18 cellular contexts compared by ENCODE assay signal in the genomic region with DNA sequence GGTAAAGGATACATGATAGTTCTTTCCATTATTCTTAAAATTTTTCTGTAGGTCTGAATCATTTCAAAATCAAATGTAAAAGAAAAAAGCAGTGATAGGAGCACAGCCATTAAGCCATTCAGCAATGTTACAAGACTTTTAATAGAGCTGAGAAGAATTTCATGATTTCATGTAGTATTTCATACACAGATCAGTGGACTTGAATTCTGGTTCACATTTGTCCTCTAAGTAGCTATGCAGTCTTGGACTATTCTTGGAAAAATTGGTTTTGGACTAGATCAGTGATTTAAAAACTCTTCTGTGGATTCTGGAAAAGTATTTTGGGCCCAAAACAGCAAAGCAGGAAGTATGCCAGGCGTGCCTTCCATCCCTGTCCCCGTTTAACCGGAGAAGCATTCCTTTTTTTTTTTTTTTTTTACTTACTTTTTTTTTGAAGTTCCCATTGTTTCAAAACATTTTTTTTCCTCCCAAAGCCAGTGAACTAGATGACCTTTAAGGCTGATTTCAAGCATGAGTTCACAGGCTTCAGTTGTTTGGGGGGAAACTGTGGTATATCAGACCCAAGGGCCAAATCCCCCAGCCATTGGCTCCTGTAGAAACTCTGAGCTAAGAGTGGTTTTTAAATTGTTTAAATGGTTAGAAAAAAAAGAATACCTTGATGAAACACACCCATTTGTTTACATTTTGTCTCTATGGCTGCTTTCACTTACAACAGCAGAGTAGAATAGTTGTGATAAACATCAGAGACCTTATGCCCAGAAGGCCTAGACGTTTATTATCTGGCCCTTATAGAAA. TPM values are rescaled to one million over a fixed set of nuclear protein-coding genes. Genes with fewer than 3 reads are reported as not detected.
A peak's percentile ranks its signal among the peaks of the same experiment; 100 is the strongest.
DNase-seq lines count a peak whose midpoint lies in the region; ATAC-seq, FAIRE-seq and TF ChIP-seq lines count a peak whose summit lies in the region.
"Had no signal": no experiment of that assay in that cellular context is flagged by ENCODE, and none has a peak within 500 bp of the region (broad histone marks: within the 10 kb centered on the region; RNA-seq: fewer than 3 reads in every experiment).

No MANE protein-coding gene starts in this region.

- no peak for TF ChIP-seq POLR2A in GM12892 (IDR thresholded peaks at IDR 0.05; ENCODE audit: low read depth, low read length)
- no peak for TF ChIP-seq POLR2A in GM12878 (IDR thresholded peaks at IDR 0.05; ENCODE audit: low read depth, low read length)

- H3K4me3 Mint-ChIP-seq in nephron: no peak overlapping the region
- H3K4me3 Mint-ChIP-seq: WTC11 had no signal

- H3K27me3 Mint-ChIP-seq in nephron (ENCODE audit: low read depth): no peaks in the 10 kb centered on the region

- peak overlapping the region; percentile 65 for H3K4me2 ChIP-seq in GM12878 (ENCODE audit: control insufficient read depth, insufficient read depth)

- intact Hi-C loops in GM12878 (cut with micrococcal nuclease; ENCODE audit: unreplicated experiment): loop anchor here (1.0 kb wide), 3 partner anchors 10 to 33 kb away; no protein-coding TSS in a partner anchor

- peak overlapping the region in 2 of 3 experiments; percentile 27 to 74 for H3K27ac Mint-ChIP-seq in nephron

- no peak overlapping the region for H3K4me3 ChIP-seq in GM12878
- H3K4me3 ChIP-seq: heart right ventricle, suprapubic skin had no signal

- CTCF ChIA-PET in GM12878 (lab: Yijun Ruan, JAX) (interaction anchor here (0.7 to 2.5 kb wide), 10 partner anchors 9 to 121 kb away, joined by 3 to 14 read pairs (median 4); a partner anchor contains a TSS), GM10248 (lab: Yijun Ruan, JAX) (interaction anchor here (0.7 to 1.7 kb wide), 8 partner anchors 9 to 29 kb away, joined by 3 to 8 read pairs (median 3); no protein-coding TSS in a partner anchor)

- no peaks in the 10 kb centered on the region; the same call in 2 of the 3 replicates for H3K9me3 ChIP-seq in GM12878 (replicated peaks; ENCODE audit: control insufficient read depth, insufficient read depth, low read length)
- H3K9me3 ChIP-seq: heart right ventricle, suprapubic skin had no signal

- H3K4me1 Mint-ChIP-seq in nephron: peaks cover 16% of the 10 kb centered on the region

- DNase-seq in AG08395 (ENCODE audit: low spot score) (peak; percentile 17), GM12892 (ENCODE audit: insufficient read length) (no peak), GM12878 (ENCODE audit: low read depth, low spot score) (no peak), ureter (ENCODE audit: low spot score) (no peak), NCI-H748 treated with DMSO at 0.1 percent for 48 hours (lab: John Stamatoyannopoulos, UW) (no peak), GM10248 (ENCODE audit: extremely low spot score) (no peak)
- DNase-seq: activated CD8-positive, alpha-beta memory T cell treated with anti-CD3 and anti-CD28 coated beads, Interleukin-2, amount 50 U/mL, for 4 hours; activated naive CD4-positive, alpha-beta T cell treated with anti-CD3 and anti-CD28 coated beads, Interleukin-2, amount 50 U/mL, for 16 hours; caudate nucleus; DMS79; heart right ventricle; kidney glomerular epithelial cell; NCI-H446; PC-3 had no signal

- peak overlapping the region; percentile 53 for H3K27ac ChIP-seq in GM12878 (ENCODE audit: control insufficient read depth, insufficient read depth)
- H3K27ac ChIP-seq: suprapubic skin had no signal

- BruUV-seq in GM12878 (replicated peaks; lab: Mats Ljungman, UMichigan): no TSS peak

- no peaks in the 10 kb centered on the region for H3K36me3 ChIP-seq in GM12878 (ENCODE audit: control insufficient read depth in 2 of 2, insufficient read depth in 2 of 2, low read length in 1 of 2)
- H3K36me3 ChIP-seq: heart right ventricle, suprapubic skin had no signal

- RAD21 ChIA-PET in GM12878 (lab: Charles Lee; ENCODE audit: unreplicated experiment): interaction anchor here (0.7 to 1.7 kb wide), 5 partner anchors 15 to 124 kb away, joined by 3 to 6 read pairs (median 4); no protein-coding TSS in a partner anchor

- no peak overlapping the region; the same call in 1 of the 2 replicates for H2AFZ ChIP-seq in GM12878 (ENCODE audit: control insufficient read depth, low read depth, low read length)

- no peak for TF ChIP-seq CTCF in GM12878 (IDR thresholded peaks at IDR 0.05 in 2 of 3, conservative IDR thresholded peaks at IDR 0.05 in 1 of 3; ENCODE audit: control insufficient read depth in 2 of 3, extremely low read depth in 1 of 3, insufficient read depth in 1 of 3, low read depth in 3 of 3, low read length in 3 of 3)
- no peak for TF ChIP-seq CTCF in nephron (IDR thresholded peaks at IDR 0.05; ENCODE audit: unreplicated experiment in 3 of 3)
- TF ChIP-seq CTCF in GM10248 (IDR thresholded peaks at IDR 0.05; ENCODE audit: control extremely low read depth, extremely low read depth, low read depth, missing control alignments): no peak

- H3K36me3 Mint-ChIP-seq in nephron (ENCODE audit: low read depth): no peaks in the 10 kb centered on the region
- H3K36me3 Mint-ChIP-seq: WTC11 had no signal

- TF ChIP-seq RAD21 in GM12878 (IDR thresholded peaks at IDR 0.05; ENCODE audit: insufficient read depth, low read depth, low read length): no peak

- in situ Hi-C loops in GM12878 (cut with MboI): loop anchor here (25.0 kb wide), 1 partner anchor 1060 kb away; no protein-coding TSS in a partner anchor

- SMC1A ChIA-PET in GM12878 (lab: Charles Lee; ENCODE audit: uncharacterized antibody, unreplicated experiment): interaction anchor here (0.7 to 3.8 kb wide), 12 partner anchors 9 to 79 kb away, joined by 3 to 15 read pairs (median 5); a partner anchor contains a TSS

- H3K79me2 ChIP-seq in GM12878 (ENCODE audit: control insufficient read depth, insufficient read depth, low read length): no peaks in the 10 kb centered on the region

- no peaks in the 10 kb centered on the region for H3K27me3 ChIP-seq in GM12878 (replicated peaks in 1 of 2; ENCODE audit: control insufficient read depth in 2 of 2, insufficient read depth in 2 of 2, low read length in 1 of 2)
- H3K27me3 ChIP-seq: heart right ventricle, suprapubic skin had no signal

- no peaks in the 10 kb centered on the region for H3K9me3 Mint-ChIP-seq in nephron

- 81% methylated on average over 4 of the region's 4 CpGs for WGBS in GM12878 (ENCODE audit: insufficient coverage, insufficient replicate concordance, low lambda C conversion rate, missing lambda C conversion rate)

- FAIRE-seq in GM12892 (lab: Jason Lieb, UNC) (peak; percentile 27), GM12878 (lab: Jason Lieb, UNC) (no peak)

- no peak for TF ChIP-seq EP300 in GM12878 (IDR thresholded peaks at IDR 0.05; ENCODE audit: borderline replicate concordance in 1 of 2, control insufficient read depth in 1 of 2, low read depth in 2 of 2, low read length in 2 of 2)

- peaks cover 31% of the 10 kb centered on the region for H3K4me1 ChIP-seq in GM12878 (ENCODE audit: control insufficient read depth, insufficient read depth, low read length)

- no peaks in the 10 kb centered on the region for H4K20me1 ChIP-seq in GM12878 (ENCODE audit: control insufficient read depth, insufficient read depth)

- no peak overlapping the region for H3K9ac ChIP-seq in GM12878 (ENCODE audit: control insufficient read depth, insufficient read depth, low read length)

- peak; percentile 15; the same call in 1 of the 3 replicates for ATAC-seq in GM12878
- no peak for ATAC-seq in GM18858 (IDR thresholded peaks at IDR 0.05; ENCODE audit: unreplicated experiment)
- ATAC-seq: PC-3, WTC11 had no signal

- POLR2A ChIA-PET in GM12878 (lab: Charles Lee) (interaction anchor here (0.7 to 1.9 kb wide), 5 partner anchors 9 to 688 kb away, joined by 3 to 7 read pairs (median 4); no protein-coding TSS in a partner anchor), GM10248 (lab: Yijun Ruan, JAX) (no interaction called here)

TF ChIP-seq in GM12878, 131 proteins besides CTCF, POLR2A, EP300 and RAD21 (continues in another document):
- TF ChIP-seq IRF4 (IDR thresholded peaks at IDR 0.05; ENCODE audit: low read depth, low read length): no peak
- no peak for TF ChIP-seq RBBP5 (conservative IDR thresholded peaks at IDR 0.05)
- TF ChIP-seq CBX3 (IDR thresholded peaks at IDR 0.05; ENCODE audit: borderline replicate concordance, low read depth): no peak

RNA-seq across cellular contexts. Expression of a gene that starts 17.5 kb away (rescaled TPM):
- 15.7 TPM for polyA plus RNA-seq in GM12892 (2012; ENCODE audit: missing spikeins)
- 89.3 and 93.7 TPM in 2 replicates for total RNA-seq in GM12878 (2013; cell fraction: nucleolus; rRNA removed)
- 8.8 and 10.0 TPM in 2 replicates for total RNA-seq in GM12878 (2014; rRNA removed)
- 8.2 and 8.6 TPM in 2 replicates for total RNA-seq in GM12878 (2014; rRNA removed; fragmentation: Illumina TruSeq; extraction: Trizol)
- total RNA-seq in GM12878 (2021): 6.4 TPM in 2 replicates
- polyA plus RNA-seq in GM12878 (2011; ENCODE audit: low read depth): 4.8 TPM
- 18.0 and 28.6 TPM in 2 replicates for polyA plus RNA-seq in GM12878 (2011; rRNA removed)
- 5.1 and 6.2 TPM in 2 replicates for polyA plus RNA-seq in GM12878 (2011; cell fraction: cytosol; rRNA removed)
- polyA plus RNA-seq in GM12878 (2011; cell fraction: nucleus; rRNA removed): 33.6 and 33.8 TPM in 2 replicates
- polyA plus RNA-seq in GM12878 (2012): 9.0 and 14.9 TPM in 2 replicates
- polyA plus RNA-seq in GM12878 (2014; fragmentation: Illumina TruSeq; extraction: Trizol): 8.0 and 10.7 TPM in 2 replicates
- 1 to 10 TPM; 2.8 to 2.9 TPM for polyA plus RNA-seq in GM12878 (2014; fragmentation: Nextera tagmentation; extraction: Ambion mirVana)
- polyA plus RNA-seq in GM12878 (2014; rRNA removed): 6.9 and 10.5 TPM in 2 replicates
- 10 to 100 TPM; 13.5 to 14.0 TPM for polyA plus RNA-seq in GM12878 (2016; fragmentation: Nextera tagmentation; extraction: Ambion mirVana)
- 14.7 and 17.3 TPM in 2 replicates for polyA minus RNA-seq in GM12878 (2011; rRNA and poly(A)+ RNA removed)
- 6.1 and 6.7 TPM in 2 replicates for polyA minus RNA-seq in GM12878 (2011; cell fraction: cytosol; rRNA and poly(A)+ RNA removed)
- 24.1 and 33.1 TPM in 2 replicates for polyA minus RNA-seq in GM12878 (2011; cell fraction: nucleus; rRNA and poly(A)+ RNA removed)
- total RNA-seq in ureter: 56.7 TPM

RNA-seq across cellular contexts. Expression of a gene that starts 27.3 kb away (rescaled TPM):
- polyA plus RNA-seq in GM12892 (2012; ENCODE audit: missing spikeins): 103 TPM
- 77.2 and 78.5 TPM in 2 replicates for total RNA-seq in GM12878 (2013; cell fraction: nucleolus; rRNA removed)
- total RNA-seq in GM12878 (2014; rRNA removed) (57.0 and 61.0 TPM in 2 replicates), GM12878 (2014; rRNA removed; fragmentation: Illumina TruSeq; extraction: Trizol) (63.4 and 65.2 TPM in 2 replicates), GM12878 (2021) (170 and 190 TPM in 2 replicates), ureter (95.7 TPM)
- polyA plus RNA-seq in GM12878 (2011; ENCODE audit: low read depth): 30.4 TPM
- polyA plus RNA-seq in GM12878 (2011; rRNA removed) (276 and 424 TPM in 2 replicates), GM12878 (2014; fragmentation: Illumina TruSeq; extraction: Trizol) (86.0 and 97.2 TPM in 2 replicates), GM12878 (2014; fragmentation: Nextera tagmentation; extraction: Ambion mirVana) (10 to 100 TPM; 27.0 to 53.5 TPM), GM12878 (2014; rRNA removed) (58.9 and 59.4 TPM in 2 replicates), GM12878 (2016; fragmentation: Nextera tagmentation; extraction: Ambion mirVana) (10 to 100 TPM; 24.1 to 31.3 TPM)
- polyA plus RNA-seq in GM12878 (2011; cell fraction: cytosol; rRNA removed): 52.8 and 62.4 TPM in 2 replicates
- polyA plus RNA-seq in GM12878 (2011; cell fraction: nucleus; rRNA removed): 77.7 and 86.1 TPM in 2 replicates
- polyA plus RNA-seq in GM12878 (2012): 60.1 and 91.8 TPM in 2 replicates
- 81.7 and 105 TPM in 2 replicates for polyA minus RNA-seq in GM12878 (2011; rRNA and poly(A)+ RNA removed)
- 102 and 156 TPM in 2 replicates for polyA minus RNA-seq in GM12878 (2011; cell fraction: cytosol; rRNA and poly(A)+ RNA removed)
- polyA minus RNA-seq in GM12878 (2011; cell fraction: nucleus; rRNA and poly(A)+ RNA removed): 30.2 and 54.2 TPM in 2 replicates
